Comparison of ENCODE assay signal across 17 cellular contexts in the genomic region with DNA sequence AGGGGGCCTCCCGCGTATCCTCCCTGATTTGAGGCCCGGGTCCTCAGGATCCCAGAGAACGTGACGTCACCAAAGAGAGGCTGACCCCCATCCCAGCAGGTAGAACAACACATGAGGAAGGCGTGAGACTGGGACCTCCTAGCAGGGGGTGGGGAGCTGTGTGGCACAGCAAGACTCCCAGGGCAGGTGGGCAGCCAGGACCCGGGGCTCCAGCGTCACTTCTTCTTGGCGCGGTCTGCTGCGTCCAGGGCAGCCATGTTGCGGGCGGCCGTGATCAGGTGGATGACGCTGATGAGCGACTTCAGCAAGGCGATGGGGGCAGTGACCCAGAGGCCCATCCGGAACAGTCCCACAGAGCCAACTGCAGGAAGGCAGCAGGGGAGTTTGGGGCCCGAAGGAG. TPM values are rescaled to one million over a fixed set of nuclear protein-coding genes. Genes with fewer than 3 reads are reported as not detected.
DNase-seq lines count a peak whose midpoint lies in the region; ATAC-seq, FAIRE-seq and TF ChIP-seq lines count a peak whose summit lies in the region.
"Had no signal": no experiment of that assay in that cellular context is flagged by ENCODE, and none has a peak within 500 bp of the region (broad histone marks: within the 10 kb centered on the region; RNA-seq: fewer than 3 reads in every experiment).

No MANE protein-coding gene starts in this region.

- H4K20me1 ChIP-seq in K562 (replicated peaks; ENCODE audit: control insufficient read depth, insufficient read depth, low read length): no peaks in the 10 kb centered on the region
- peaks cover 6% of the 10 kb centered on the region for H4K20me1 ChIP-seq in osteoblast (ENCODE audit: insufficient read depth, low read length)

- H4K12ac ChIP-seq in trophoblast cell (ENCODE audit: low read depth, low read length): no peak overlapping the region

- no peak for TF ChIP-seq RAD21 in K562 (CRISPR knock-in tag; conservative IDR thresholded peaks at IDR 0.05 in 1 of 2, IDR thresholded peaks at IDR 0.05 in 1 of 2)

- ATAC-seq in K562 (no peak), GM19397 (IDR thresholded peaks at IDR 0.05; ENCODE audit: unreplicated experiment) (no peak), GM21619 (IDR thresholded peaks at IDR 0.05; ENCODE audit: unreplicated experiment) (no peak)
- ATAC-seq: CD8-positive, alpha-beta T cell; HCT116 had no signal

- no peak overlapping the region for H3K4me2 ChIP-seq in K562 (ENCODE audit: insufficient read depth, low read length)
- no peak overlapping the region for H3K4me2 ChIP-seq in osteoblast (ENCODE audit: insufficient read depth, low read length)
- no peak overlapping the region for H3K4me2 ChIP-seq in trophoblast cell (ENCODE audit: low read length)
- H3K4me2 ChIP-seq: KMS-11 had no signal

- CTCF ChIA-PET in K562 (lab: Yijun Ruan, JAX; ENCODE audit: low intra/inter-chr PET ratio): no interaction called here

- POLR2A ChIA-PET in K562 (lab: Yijun Ruan, JAX): interaction anchor here (1.1 kb wide), 1 partner anchor 11 kb away, joined by 3 read pairs; no protein-coding TSS in a partner anchor

- H2BK5ac ChIP-seq in trophoblast cell (ENCODE audit: low read depth, low read length, poor library complexity): no peak overlapping the region

- no peak for TF ChIP-seq POLR2A in K562 (conservative IDR thresholded peaks at IDR 0.05)

- DNase-seq in H7 (peak; percentile 33), K562 (ENCODE audit: extremely low read depth in 1 of 4, low spot score in 3 of 4) (no peak), osteoblast (ENCODE audit: insufficient read length, low spot score, missing footprints) (peak; percentile 8), trophoblast cell (no peak), superior temporal gyrus (ENCODE audit: extremely low spot score) (no peak)
- DNase-seq: AML-193; Calu3; CD8-positive, alpha-beta T cell; DMS79 treated with DMSO at 0.1 percent for 48 hours; GF-D8; GM23248 had no signal

- H3K9ac ChIP-seq in K562 (ENCODE audit: insufficient read depth in 1 of 2, low read depth in 2 of 2, low read length in 2 of 2) (no peak overlapping the region), trophoblast cell (ENCODE audit: low read length) (no peak overlapping the region)
- H3K9ac ChIP-seq: GM23248, KMS-11 had no signal

- peaks cover 4 to 27% of the 10 kb centered on the region in 2 experiments; a peak in 3 of 5 replicates for H3K4me1 ChIP-seq in K562 (replicated peaks in 1 of 2; ENCODE audit: control insufficient read depth in 2 of 2, insufficient read depth in 2 of 2, low read length in 2 of 2)
- H3K4me1 ChIP-seq in osteoblast (ENCODE audit: insufficient read depth, low read length): peaks cover 31% of the 10 kb centered on the region
- peaks cover 0 to 10% of the 10 kb centered on the region in 2 experiments for H3K4me1 ChIP-seq in trophoblast cell (ENCODE audit: control insufficient read depth in 1 of 2, insufficient read depth in 2 of 2, low read length in 2 of 2)

- H4K8ac ChIP-seq in trophoblast cell (ENCODE audit: low read depth, low read length): no peak overlapping the region

- no peak for TF ChIP-seq EP300 in K562 (IDR thresholded peaks at IDR 0.05; ENCODE audit: low read length)

- H3K79me1 ChIP-seq in trophoblast cell (ENCODE audit: low read length): peaks cover 5% of the 10 kb centered on the region

- H3K4me3 ChIP-seq in H7 (ENCODE audit: insufficient read depth, low read depth, low read length) (no peak overlapping the region), K562 (no peak overlapping the region), osteoblast (ENCODE audit: insufficient read depth, low read length) (no peak overlapping the region), trophoblast cell (ENCODE audit: low read depth, low read length) (no peak overlapping the region)
- H3K4me3 ChIP-seq: GM23248 had no signal

- TF ChIP-seq CTCF in C4-2B (conservative IDR thresholded peaks at IDR 0.05): no peak
- no peak for TF ChIP-seq CTCF in K562 (IDR thresholded peaks at IDR 0.05 in 2 of 3, conservative IDR thresholded peaks at IDR 0.05 in 1 of 3; ENCODE audit: insufficient read depth in 2 of 3, low read depth in 1 of 3, low read length in 3 of 3)
- no peak for TF ChIP-seq CTCF in osteoblast (IDR thresholded peaks at IDR 0.05; ENCODE audit: extremely low read depth, low read depth, low read length)

- no peak overlapping the region for H3K4ac ChIP-seq in trophoblast cell (ENCODE audit: low read depth, low read length)

- peak overlapping the region; percentile 58 for H3K27ac ChIP-seq in C4-2B
- no peak overlapping the region for H3K27ac ChIP-seq in K562 (ENCODE audit: extremely low read depth, low read depth, low read length)
- H3K27ac ChIP-seq in osteoblast (ENCODE audit: low read depth, low read length): no peak overlapping the region
- H3K27ac ChIP-seq in trophoblast cell (ENCODE audit: low read depth, low read length): no peak overlapping the region
- H3K27ac ChIP-seq: GM23248, KMS-11 had no signal

- no peak overlapping the region for H3K18ac ChIP-seq in trophoblast cell (ENCODE audit: low read length)

- H3K14ac ChIP-seq in trophoblast cell (ENCODE audit: low read length): no peak overlapping the region

- H3K79me2 ChIP-seq in K562 (ENCODE audit: control insufficient read depth, insufficient read depth, low read length) (peaks cover 11% of the 10 kb centered on the region; the same call in 2 of the 3 replicates), osteoblast (ENCODE audit: insufficient read depth, low read length) (peaks cover 21% of the 10 kb centered on the region), trophoblast cell (ENCODE audit: control insufficient read depth, insufficient read depth, low read length, poor library complexity) (peaks cover 4% of the 10 kb centered on the region)

- 90% methylated on average over 10 of the region's 19 CpGs for WGBS in K562 (ENCODE audit: insufficient coverage, low coverage, missing lambda C conversion rate)
- no CpG with 5 or more reads among the region's 19 CpGs for WGBS in trophoblast cell (ENCODE audit: extremely low coverage, insufficient coverage, insufficient read length)

- H4K91ac ChIP-seq in trophoblast cell (ENCODE audit: low read depth, low read length): no peak overlapping the region

- no peak overlapping the region for H2AK5ac ChIP-seq in trophoblast cell (ENCODE audit: low read length)

- no peak overlapping the region for H2BK120ac ChIP-seq in trophoblast cell (ENCODE audit: insufficient read depth, low read length, poor library complexity)

- H3K9me3 ChIP-seq in K562 (replicated peaks; ENCODE audit: control insufficient read depth, insufficient read depth, low read depth, low read length): no peaks in the 10 kb centered on the region
- no peaks in the 10 kb centered on the region for H3K9me3 ChIP-seq in osteoblast (ENCODE audit: low read depth, low read length)
- H3K9me3 ChIP-seq in trophoblast cell (ENCODE audit: insufficient read depth, low read depth, low read length): peaks cover 2% of the 10 kb centered on the region

- H2BK12ac ChIP-seq in trophoblast cell (ENCODE audit: low read length): no peak overlapping the region

- no TSS peak for BruUV-seq in K562 (replicated peaks; lab: Mats Ljungman, UMichigan)

- H3K36me3 ChIP-seq in H7 (replicated peaks; ENCODE audit: control insufficient read depth, insufficient read depth, low read length) (peaks cover 6% of the 10 kb centered on the region), K562 (ENCODE audit: control insufficient read depth, insufficient read depth, low read length) (peaks cover 27% of the 10 kb centered on the region; the same call in 2 of the 3 replicates), osteoblast (ENCODE audit: insufficient read depth, low read length) (peaks cover 18% of the 10 kb centered on the region), trophoblast cell (ENCODE audit: control insufficient read depth in 1 of 2, insufficient read depth in 2 of 2, low read length in 2 of 2) (peaks cover 21 to 25% of the 10 kb centered on the region in 2 experiments)

- H2AFZ ChIP-seq in K562 (ENCODE audit: low read depth, low read length) (no peak overlapping the region), osteoblast (ENCODE audit: low read length) (no peak overlapping the region), trophoblast cell (ENCODE audit: insufficient read depth, low read length, poor library complexity) (no peak overlapping the region)
- H2AFZ ChIP-seq: GM23248 had no signal

- no peak overlapping the region for H3K23ac ChIP-seq in trophoblast cell (ENCODE audit: low read length)

- intact Hi-C loops in K562 (cut with micrococcal nuclease): no loop called here

- no peaks in the 10 kb centered on the region for H3K27me3 ChIP-seq in H7 (ENCODE audit: control insufficient read depth, insufficient read depth, low read length)
- no peaks in the 10 kb centered on the region for H3K27me3 ChIP-seq in K562 (ENCODE audit: control insufficient read depth in 2 of 2, insufficient read depth in 2 of 2, low read length in 2 of 2)
- no peaks in the 10 kb centered on the region for H3K27me3 ChIP-seq in osteoblast (ENCODE audit: insufficient read depth, low read length)
- no peaks in the 10 kb centered on the region for H3K27me3 ChIP-seq in trophoblast cell (ENCODE audit: insufficient read depth, low read length)

- in situ Hi-C loops in K562 (cut with MboI): no loop called here

- no peak for FAIRE-seq in K562 (lab: Jason Lieb, UNC)

- H3K9me1 ChIP-seq in K562 (ENCODE audit: control insufficient read depth, insufficient read depth, low read length): no peaks in the 10 kb centered on the region

RNA-seq across cellular contexts. Expression of gene CDIPT, which starts 4.1 kb away (rescaled TPM):
- 91.3 and 97.6 TPM in 2 replicates for total RNA-seq in H7 (2014; rRNA removed; shearing (Covaris generic))
- total RNA-seq in K562 (2011; cell fraction: chromatin; rRNA removed; ENCODE audit: low replicate concordance): 14.9 and 44.1 TPM in 2 replicates
- 55.1 and 61.0 TPM in 2 replicates for total RNA-seq in K562 (2011; cell fraction: nucleolus; rRNA removed)
- 40.9 and 42.1 TPM in 2 replicates for total RNA-seq in K562 (2011; cell fraction: nucleoplasm; rRNA removed)
- total RNA-seq in K562 (2014; rRNA removed) (32.5 and 42.4 TPM in 2 replicates), K562 (2014; rRNA removed; fragmentation: Illumina TruSeq; extraction: Trizol) (6.3 and 8.4 TPM in 2 replicates), K562 (2015; rRNA removed; fragmentation: Illumina TruSeq; extraction: Trizol) (17.1 and 17.6 TPM in 2 replicates), K562 (2021) (34.3 and 36.7 TPM in 2 replicates), osteoblast (105 and 107 TPM in 2 replicates)
- polyA plus RNA-seq in K562 (2011; rRNA removed) (23.0 and 31.9 TPM in 2 replicates), K562 (2014; fragmentation: Illumina TruSeq; extraction: Trizol) (24.4 and 38.2 TPM in 2 replicates), K562 (2014; fragmentation: Nextera tagmentation; extraction: Ambion mirVana) (1 to 10 TPM; 1.3 to 2.1 TPM), K562 (2014; rRNA removed) (37.0 and 37.9 TPM in 2 replicates)
- 49.9 and 76.4 TPM in 2 replicates for polyA plus RNA-seq in K562 (2011; cell fraction: cytosol; rRNA removed)
- 39.2 and 47.5 TPM in 2 replicates for polyA plus RNA-seq in K562 (2011; cell fraction: nucleus; rRNA removed)
- polyA plus RNA-seq in K562 (2012): 35.6 and 54.1 TPM in 2 replicates
- 13.3 and 16.1 TPM in 2 replicates for polyA minus RNA-seq in K562 (2011; rRNA and poly(A)+ RNA removed)
- polyA minus RNA-seq in K562 (2011; cell fraction: cytosol; rRNA and poly(A)+ RNA removed): 29.5 and 30.0 TPM in 2 replicates
- polyA minus RNA-seq in K562 (2011; cell fraction: nucleus; rRNA and poly(A)+ RNA removed): 12.5 and 12.9 TPM in 2 replicates
- 51.3 and 53.4 TPM in 2 replicates for polyA plus RNA-seq in trophoblast cell (2013)

RNA-seq across cellular contexts. Expression of gene MVP, which starts 38.7 kb away (rescaled TPM):
- total RNA-seq in H7 (2014; rRNA removed; shearing (Covaris generic)): 7.0 and 22.0 TPM in 2 replicates
- 2.1 and 2.7 TPM in 2 replicates for total RNA-seq in K562 (2011; cell fraction: chromatin; rRNA removed; ENCODE audit: low replicate concordance)
- total RNA-seq in K562 (2011; cell fraction: nucleolus; rRNA removed): 0.83 and 2.1 TPM in 2 replicates
- 1.6 and 6.8 TPM in 2 replicates for total RNA-seq in K562 (2011; cell fraction: nucleoplasm; rRNA removed)
- total RNA-seq in K562 (2014; rRNA removed) (0.53 and 1.00 TPM in 2 replicates), K562 (2014; rRNA removed; fragmentation: Illumina TruSeq; extraction: Trizol) (0.41 and 0.65 TPM in 2 replicates), K562 (2015; rRNA removed; fragmentation: Illumina TruSeq; extraction: Trizol) (0.76 and 0.98 TPM in 2 replicates), K562 (2021) (1.4 and 1.9 TPM in 2 replicates), osteoblast (273 and 274 TPM in 2 replicates)
- polyA plus RNA-seq in K562 (2011; rRNA removed) (0.39 and 1.1 TPM in 2 replicates), K562 (2014; fragmentation: Illumina TruSeq; extraction: Trizol) (0.43 and 0.69 TPM in 2 replicates), K562 (2014; fragmentation: Nextera tagmentation; extraction: Ambion mirVana) (not detected), K562 (2014; rRNA removed) (0.66 and 1.1 TPM in 2 replicates)
- 0.21 and 0.86 TPM in 2 replicates for polyA plus RNA-seq in K562 (2011; cell fraction: cytosol; rRNA removed)
- polyA plus RNA-seq in K562 (2011; cell fraction: nucleus; rRNA removed): 2.9 and 3.4 TPM in 2 replicates
- 2.1 and 3.5 TPM in 2 replicates for polyA plus RNA-seq in K562 (2012)
- polyA minus RNA-seq in K562 (2011; rRNA and poly(A)+ RNA removed): 0.53 and 1.0 TPM in 2 replicates
- polyA minus RNA-seq in K562 (2011; cell fraction: cytosol; rRNA and poly(A)+ RNA removed): 2.4 and 2.7 TPM in 2 replicates
- 0.94 and 2.2 TPM in 2 replicates for polyA minus RNA-seq in K562 (2011; cell fraction: nucleus; rRNA and poly(A)+ RNA removed)
- 24.4 and 24.5 TPM in 2 replicates for polyA plus RNA-seq in trophoblast cell (2013)

RNA-seq across cellular contexts. Expression of gene SEZ6L2, which starts 40.4 kb away (rescaled TPM):
- total RNA-seq in H7 (2014; rRNA removed; shearing (Covaris generic)): 47.3 and 59.0 TPM in 2 replicates
- total RNA-seq in K562 (2011; cell fraction: chromatin; rRNA removed; ENCODE audit: low replicate concordance): 0.65 TPM in 1 of 2 replicates, not detected in the other
- 0.92 and 1.3 TPM in 2 replicates for total RNA-seq in K562 (2011; cell fraction: nucleolus; rRNA removed)
- total RNA-seq in K562 (2011; cell fraction: nucleoplasm; rRNA removed): 0.44 and 0.61 TPM in 2 replicates
- total RNA-seq in K562 (2014; rRNA removed) (1.3 and 1.6 TPM in 2 replicates), K562 (2014; rRNA removed; fragmentation: Illumina TruSeq; extraction: Trizol) (0.29 and 0.40 TPM in 2 replicates), K562 (2015; rRNA removed; fragmentation: Illumina TruSeq; extraction: Trizol) (0.72 TPM in 2 replicates), K562 (2021) (2.1 TPM in 2 replicates), osteoblast (1.5 and 2.9 TPM in 2 replicates)
- polyA plus RNA-seq in K562 (2011; rRNA removed) (0.36 and 1.6 TPM in 2 replicates), K562 (2014; fragmentation: Illumina TruSeq; extraction: Trizol) (1.2 and 1.7 TPM in 2 replicates), K562 (2014; fragmentation: Nextera tagmentation; extraction: Ambion mirVana) (under 1 TPM; 0.10 to 0.22 TPM), K562 (2014; rRNA removed) (1.3 TPM in 2 replicates)
- polyA plus RNA-seq in K562 (2011; cell fraction: cytosol; rRNA removed): 0.66 and 1.7 TPM in 2 replicates
- polyA plus RNA-seq in K562 (2011; cell fraction: nucleus; rRNA removed): 0.94 and 1.0 TPM in 2 replicates
- polyA plus RNA-seq in K562 (2012): 1.2 TPM in 2 replicates
- 0.14 and 0.18 TPM in 2 replicates for polyA minus RNA-seq in K562 (2011; rRNA and poly(A)+ RNA removed)
- polyA minus RNA-seq in K562 (2011; cell fraction: cytosol; rRNA and poly(A)+ RNA removed): 0.86 and 1.4 TPM in 2 replicates
- polyA minus RNA-seq in K562 (2011; cell fraction: nucleus; rRNA and poly(A)+ RNA removed): 0.13 and 0.89 TPM in 2 replicates
- 21.3 and 21.4 TPM in 2 replicates for polyA plus RNA-seq in trophoblast cell (2013)
- total RNA-seq: CD8-positive, alpha-beta T cell had no signal
- polyA plus RNA-seq: CD14-positive monocyte had no signal

RNA-seq across cellular contexts. Expression of gene ASPHD1, which starts 41.3 kb away (rescaled TPM):
- 24.4 and 24.6 TPM in 2 replicates for total RNA-seq in H7 (2014; rRNA removed; shearing (Covaris generic))
- not detected in 2 replicates for total RNA-seq in K562 (2011; cell fraction: chromatin; rRNA removed; ENCODE audit: low replicate concordance)
- total RNA-seq in K562 (2011; cell fraction: nucleolus; rRNA removed): 0.33 TPM in 1 of 2 replicates, not detected in the other
- 0.29 TPM in 1 of 2 replicates, not detected in the other for total RNA-seq in K562 (2011; cell fraction: nucleoplasm; rRNA removed)
- not detected in 2 replicates for total RNA-seq in K562 (2014; rRNA removed)
- not detected in 2 replicates for total RNA-seq in K562 (2014; rRNA removed; fragmentation: Illumina TruSeq; extraction: Trizol)
- not detected in 2 replicates for total RNA-seq in K562 (2015; rRNA removed; fragmentation: Illumina TruSeq; extraction: Trizol)
- 0.18 and 0.22 TPM in 2 replicates for total RNA-seq in K562 (2021)
- 0.07 and 0.25 TPM in 2 replicates for polyA plus RNA-seq in K562 (2011; rRNA removed)
- 0.92 TPM in 1 of 2 replicates, not detected in the other for polyA plus RNA-seq in K562 (2011; cell fraction: cytosol; rRNA removed)
- polyA plus RNA-seq in K562 (2011; cell fraction: nucleus; rRNA removed): 0.15 and 0.64 TPM in 2 replicates
- 0.21 and 0.29 TPM in 2 replicates for polyA plus RNA-seq in K562 (2012)
- polyA plus RNA-seq in K562 (2014; fragmentation: Illumina TruSeq; extraction: Trizol): 0.29 TPM in 1 of 2 replicates, not detected in the other
- under 1 TPM in 1 of 2 experiments, not detected in 1; 0.03 TPM for polyA plus RNA-seq in K562 (2014; fragmentation: Nextera tagmentation; extraction: Ambion mirVana)
- 0.32 and 0.70 TPM in 2 replicates for polyA plus RNA-seq in K562 (2014; rRNA removed)
- not detected in 2 replicates for polyA minus RNA-seq in K562 (2011; rRNA and poly(A)+ RNA removed)
- polyA minus RNA-seq in K562 (2011; cell fraction: cytosol; rRNA and poly(A)+ RNA removed): not detected in 2 replicates
- not detected in 2 replicates for polyA minus RNA-seq in K562 (2011; cell fraction: nucleus; rRNA and poly(A)+ RNA removed)
- 0.88 and 1.8 TPM in 2 replicates for total RNA-seq in osteoblast
- 0.85 and 0.86 TPM in 2 replicates for polyA plus RNA-seq in trophoblast cell (2013)
- total RNA-seq: CD8-positive, alpha-beta T cell had no signal
- polyA plus RNA-seq: CD14-positive monocyte had no signal

RNA-seq across cellular contexts. Expression of gene PAGR1, which starts 43.0 kb away (rescaled TPM):
- total RNA-seq in H7 (2014; rRNA removed; shearing (Covaris generic)): 62.1 and 67.1 TPM in 2 replicates
- 8.4 and 14.4 TPM in 2 replicates for total RNA-seq in K562 (2011; cell fraction: chromatin; rRNA removed; ENCODE audit: low replicate concordance)
- total RNA-seq in K562 (2011; cell fraction: nucleolus; rRNA removed): 14.2 and 16.0 TPM in 2 replicates
- total RNA-seq in K562 (2011; cell fraction: nucleoplasm; rRNA removed): 11.1 and 12.8 TPM in 2 replicates
- 58.2 and 68.3 TPM in 2 replicates for total RNA-seq in K562 (2014; rRNA removed)
- 16.5 and 16.8 TPM in 2 replicates for total RNA-seq in K562 (2014; rRNA removed; fragmentation: Illumina TruSeq; extraction: Trizol)
- total RNA-seq in K562 (2015; rRNA removed; fragmentation: Illumina TruSeq; extraction: Trizol): 40.7 and 42.2 TPM in 2 replicates
- 33.3 and 36.0 TPM in 2 replicates for total RNA-seq in K562 (2021)
- polyA plus RNA-seq in K562 (2011; rRNA removed): 15.4 and 16.6 TPM in 2 replicates
- polyA plus RNA-seq in K562 (2011; cell fraction: cytosol; rRNA removed): 16.9 and 23.2 TPM in 2 replicates
- 11.9 and 16.8 TPM in 2 replicates for polyA plus RNA-seq in K562 (2011; cell fraction: nucleus; rRNA removed)
- polyA plus RNA-seq in K562 (2012): 21.5 and 32.5 TPM in 2 replicates
- polyA plus RNA-seq in K562 (2014; fragmentation: Illumina TruSeq; extraction: Trizol): 15.7 and 26.0 TPM in 2 replicates
- 1 to 10 TPM; 1.4 to 4.5 TPM for polyA plus RNA-seq in K562 (2014; fragmentation: Nextera tagmentation; extraction: Ambion mirVana)
- polyA plus RNA-seq in K562 (2014; rRNA removed): 42.8 and 51.3 TPM in 2 replicates
- 5.3 and 7.0 TPM in 2 replicates for polyA minus RNA-seq in K562 (2011; rRNA and poly(A)+ RNA removed)
- 7.3 and 12.9 TPM in 2 replicates for polyA minus RNA-seq in K562 (2011; cell fraction: cytosol; rRNA and poly(A)+ RNA removed)
- polyA minus RNA-seq in K562 (2011; cell fraction: nucleus; rRNA and poly(A)+ RNA removed): 10.0 and 13.6 TPM in 2 replicates
- 16.8 and 19.9 TPM in 2 replicates for total RNA-seq in osteoblast
- polyA plus RNA-seq in trophoblast cell (2013): 33.5 and 34.4 TPM in 2 replicates

Comparison
In these comparisons a context has a peak if more than half of its experiments do, and no peak if none do; other contexts are left out.
1. DNase-seq: peak in H7 (single experiment) and osteoblast (single experiment); none in K562 (0 of 4), trophoblast cell (0 of 2) and superior temporal gyrus (single experiment).
2. RNA of gene MVP, which starts 38.7 kb away (total RNA-seq): 273 to 274 TPM in osteoblast; 7.0 to 22.0 TPM in H7 and 0.41 to 6.8 TPM in K562; every median in the first group is over 10 times any median in the second.
3. RNA of gene SEZ6L2, which starts 40.4 kb away (total RNA-seq): 47.3 to 59.0 TPM in H7; 1.5 to 2.9 TPM in osteoblast and 0.29 to 2.1 TPM in K562; every median in the first group is over 10 times any median in the second.